8 cellular contexts compared by ENCODE assay signal in the genomic region with DNA sequence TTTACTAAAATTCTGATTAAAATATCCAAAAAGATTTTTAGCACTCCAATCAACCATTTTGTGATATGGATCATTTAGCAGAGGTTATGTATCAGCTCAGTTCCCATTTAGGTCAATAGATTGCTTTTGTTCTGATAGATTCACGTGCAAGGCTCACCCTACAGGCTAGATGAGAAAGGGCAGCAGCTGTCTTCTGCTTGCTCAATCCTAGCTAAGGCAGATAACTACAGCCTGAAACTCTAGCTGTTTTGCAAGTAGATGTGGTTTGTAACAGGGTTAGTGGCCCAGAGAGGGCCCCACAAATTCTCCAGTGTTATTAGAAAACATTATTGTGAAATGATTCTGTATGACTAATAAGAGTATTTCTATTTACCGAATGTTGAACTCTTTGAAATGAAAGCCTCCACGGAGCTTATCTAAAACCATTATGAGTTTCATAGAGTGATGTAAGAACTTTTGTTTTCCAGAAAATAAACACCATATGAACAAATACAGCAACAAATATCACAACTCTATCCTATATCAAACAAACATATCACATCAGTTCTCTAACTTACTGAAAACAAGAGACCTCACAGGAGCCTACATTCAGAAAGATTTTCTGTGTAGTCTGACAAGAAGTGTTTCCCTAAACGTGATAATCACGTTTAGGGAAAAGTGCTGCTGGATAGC.
DNase-seq lines count a peak whose midpoint lies in the region; ATAC-seq and TF ChIP-seq lines count a peak whose summit lies in the region.

No MANE protein-coding gene starts in this region.

- intact Hi-C loops in lower lobe of right lung (cut with DNase I), result no loop called here

- no peak overlapping the region for H3K4me3 ChIP-seq in lower lobe of right lung

- H3K4me1 Mint-ChIP-seq in brain, result peaks cover 26% of the 10 kb centered on the region

- no peaks in the 10 kb centered on the region for H3K27me3 Mint-ChIP-seq in brain

- no peaks in the 10 kb centered on the region for H3K4me1 ChIP-seq in lower lobe of right lung

- H3K9me3 Mint-ChIP-seq in brain, result no peaks in the 10 kb centered on the region

- no peaks in the 10 kb centered on the region for H3K27me3 ChIP-seq in lower lobe of right lung (ENCODE audit: low read depth)

- H3K27ac ChIP-seq in lower lobe of right lung, result no peak overlapping the region

- H3K27ac Mint-ChIP-seq in brain, result peak overlapping the region; percentile 1 to 82 (median 68)

- no peaks in the 10 kb centered on the region for H3K36me3 Mint-ChIP-seq in brain

- peak; percentile 99 for ATAC-seq in GM19025 (IDR thresholded peaks at IDR 0.05; ENCODE audit: low read depth, unreplicated experiment)
- ATAC-seq in HG03064 (IDR thresholded peaks at IDR 0.05; ENCODE audit: low read depth, unreplicated experiment), result peak; percentile 98
- peak; percentile 70 to 71 for ATAC-seq in lower lobe of right lung

- H3K4me3 Mint-ChIP-seq in brain, result peak overlapping the region in 4 of 5 experiments; percentile 11 to 71 (median 17)

- DNase-seq in DMS114 treated with DMSO at 0.1 percent for 48 hours (lab: John Stamatoyannopoulos, UW; ENCODE audit: unreplicated experiment) (peak; percentile 1), NCI-H526 treated with DMSO at 0.1 percent for 48 hours (lab: John Stamatoyannopoulos, UW) (peak; percentile 2), lower lobe of right lung (no peak), germinal center (ENCODE audit: low spot score) (no peak)
- DNase-seq in activated CD8-positive, alpha-beta memory T cell treated with anti-CD3 and anti-CD28 coated beads, Interleukin-2, amount 50 U/mL, for 48 hours, result no peak

- no peaks in the 10 kb centered on the region for H3K36me3 ChIP-seq in lower lobe of right lung

- TF ChIP-seq CTCF in brain (conservative IDR thresholded peaks at IDR 0.05) (peak in 1 of 2 experiments; percentile 62), lower lobe of right lung (IDR thresholded peaks at IDR 0.05) (peak; percentile 48)

- no peaks in the 10 kb centered on the region for H3K9me3 ChIP-seq in lower lobe of right lung

Comparison
In these comparisons a context has a peak if more than half of its experiments do, and no peak if none do; other contexts are left out.
1. DNase-seq: peak in DMS114 treated with DMSO at 0.1 percent for 48 hours (single experiment) and NCI-H526 treated with DMSO at 0.1 percent for 48 hours (single experiment); none in lower lobe of right lung (single experiment), germinal center (single experiment) and activated CD8-positive, alpha-beta memory T cell treated with anti-CD3 and anti-CD28 coated beads, Interleukin-2, amount 50 U/mL, for 48 hours (single experiment).
2. Peak in every context shown above with its lines, with median percentiles within 50 percentile points of each other: ATAC-seq.